In the genomic region with DNA sequence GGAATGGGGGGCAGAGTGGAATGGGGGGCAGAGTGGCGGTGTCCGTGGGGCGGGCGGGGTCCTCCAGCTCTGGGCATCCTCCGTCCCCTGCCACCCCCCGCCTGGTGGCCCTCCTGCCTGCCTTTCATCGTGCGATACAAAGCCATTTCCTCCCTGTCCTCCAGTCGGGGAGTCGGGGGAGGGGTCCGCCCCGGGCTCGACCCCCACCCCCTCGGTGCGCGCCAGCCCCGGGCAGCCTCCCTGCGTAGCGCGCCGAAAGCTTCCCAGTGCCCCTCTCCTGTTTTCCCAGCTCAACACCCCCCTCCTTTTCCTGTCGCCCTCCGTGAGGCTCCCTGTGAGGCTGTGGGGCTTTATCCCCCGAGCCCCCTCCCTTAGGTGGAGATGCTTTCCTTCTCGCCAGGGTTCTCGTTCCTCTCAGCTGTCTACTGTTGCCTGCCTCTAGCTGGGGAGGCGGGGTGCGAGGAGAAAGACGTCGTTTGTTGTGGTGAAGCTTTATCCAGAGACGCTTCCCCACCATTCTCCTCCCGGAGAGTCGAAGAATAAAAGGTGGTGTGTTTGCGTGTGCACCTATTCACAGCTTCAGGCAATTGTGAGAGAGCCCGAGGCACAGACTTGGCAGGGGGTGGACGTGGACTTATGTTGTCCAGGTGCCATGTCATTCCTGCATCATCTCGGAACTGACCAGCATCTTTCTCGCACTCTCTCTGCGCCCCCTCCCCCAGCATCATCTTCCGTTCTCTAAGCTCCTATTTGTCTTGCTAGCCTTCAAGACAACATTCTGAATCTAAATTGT, we compare ENCODE assay signal across 8 cellular contexts. TPM values are rescaled to one million over a fixed set of nuclear protein-coding genes. Genes with fewer than 3 reads are reported as not detected.
DNase-seq lines count a peak whose midpoint lies in the region; ATAC-seq and TF ChIP-seq lines count a peak whose summit lies in the region.

No MANE protein-coding gene starts in this region.

- intact Hi-C loops in left lung (cut with DNase I), result no loop called here

- no peak overlapping the region for H3K27ac ChIP-seq in left lung

- no peaks in the 10 kb centered on the region for H3K9me3 ChIP-seq in left lung

- TF ChIP-seq CTCF in choroid plexus epithelial cell (conservative IDR thresholded peaks at IDR 0.05; ENCODE audit: low read depth, low read length), result no peak
- no peak for TF ChIP-seq CTCF in left lung (IDR thresholded peaks at IDR 0.05)

- ATAC-seq in left lung (peak; percentile 9), GM19455 (IDR thresholded peaks at IDR 0.05; ENCODE audit: unreplicated experiment) (no peak), HG02759 (IDR thresholded peaks at IDR 0.05; ENCODE audit: unreplicated experiment) (no peak)

- peaks cover 0 to 14% of the 10 kb centered on the region in 2 donors for H3K4me1 ChIP-seq in left lung

- no peaks in the 10 kb centered on the region for H3K36me3 ChIP-seq in left lung

- H3K27me3 ChIP-seq in left lung, result peaks cover 0 to 10% of the 10 kb centered on the region in 2 donors

- H3K4me3 ChIP-seq in choroid plexus epithelial cell (ENCODE audit: low read depth, low read length) (peak overlapping the region; percentile 63), left lung (peak overlapping the region; percentile 65 to 66)

- DNase-seq in activated T-cell treated with anti-CD3 and anti-CD28 coated beads for 1 hour (ENCODE audit: low read depth) (peak; percentile 8), activated T-cell treated with anti-CD3 and anti-CD28 coated beads for 4 hours (no peak), SK-N-DZ (ENCODE audit: low spot score) (peak; percentile 53), choroid plexus epithelial cell (ENCODE audit: low read depth) (no peak), left lung (peak; percentile 33 to 69)
- DNase-seq in stimulated activated naive CD4-positive, alpha-beta T cell treated with Interleukin-2 at 50 U/mL for 16 hours (lab: John Stamatoyannopoulos, UW), result peak; percentile 2

RNA-seq across cellular contexts. Expression of gene DNM3, which starts 0.8 kb away (rescaled TPM):
- 3.4 and 6.2 TPM in 2 replicates for polyA plus RNA-seq in SK-N-DZ (2014; cell fraction: cytosol; rRNA removed)
- 3.4 and 4.8 TPM in 2 replicates for polyA plus RNA-seq in SK-N-DZ (2014; cell fraction: nucleus; rRNA removed)
- total RNA-seq in left lung, result 1 to 10 TPM; 6.8 to 7.7 TPM

Comparison
In these comparisons a context has a peak if more than half of its experiments do, and no peak if none do; other contexts are left out.
1. DNase-seq: peak in activated T-cell treated with anti-CD3 and anti-CD28 coated beads for 1 hour (single experiment), SK-N-DZ (single experiment), left lung (2 of 2) and stimulated activated naive CD4-positive, alpha-beta T cell treated with Interleukin-2 at 50 U/mL for 16 hours (single experiment); none in activated T-cell treated with anti-CD3 and anti-CD28 coated beads for 4 hours (single experiment) and choroid plexus epithelial cell (single experiment).